In the genomic region with DNA sequence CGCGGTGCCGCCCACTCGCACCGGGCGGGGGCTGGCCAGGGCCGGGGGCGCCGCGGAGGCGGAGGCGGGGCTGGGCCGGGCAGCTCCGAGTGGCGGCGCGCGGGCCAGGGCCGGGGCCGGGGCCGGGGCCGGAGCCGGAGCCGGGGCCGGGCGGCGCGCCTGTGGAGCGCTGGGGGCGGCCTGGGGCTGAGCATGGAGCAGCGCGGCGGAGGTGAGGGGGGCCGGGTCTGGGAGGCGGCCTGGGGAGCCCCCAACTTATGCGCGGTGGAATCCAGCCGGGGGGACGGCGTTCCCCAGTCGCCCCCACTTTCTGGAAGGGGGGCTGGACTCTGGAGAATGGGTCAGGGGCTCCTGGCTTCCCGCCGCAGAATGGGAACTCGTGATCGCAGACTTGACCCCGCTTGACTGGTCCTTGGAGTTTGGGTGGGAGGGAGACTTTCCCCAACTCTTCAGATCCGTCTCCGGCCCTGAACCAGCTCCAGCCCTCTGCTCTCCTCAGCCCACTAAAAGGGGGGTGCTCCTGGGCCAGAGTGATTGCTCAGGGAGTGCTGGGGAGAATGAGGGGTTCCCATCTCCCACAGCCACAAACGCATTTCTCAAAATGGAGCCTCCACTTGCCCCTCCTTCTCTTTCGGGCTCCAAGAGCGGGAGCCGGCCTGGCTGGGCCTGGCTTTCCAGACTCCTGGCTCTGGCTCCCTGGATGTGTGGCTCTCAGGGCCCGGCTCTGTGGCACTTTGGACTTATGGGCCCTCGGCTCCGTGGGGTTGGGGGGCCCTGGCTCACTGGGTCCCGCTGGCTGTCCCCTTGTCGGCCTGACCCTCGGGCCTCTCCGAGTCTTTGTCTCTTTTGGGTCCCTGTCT, we compare ENCODE assay signal across 8 cellular contexts. TPM values are rescaled to one million over a fixed set of nuclear protein-coding genes. Genes with fewer than 3 reads are reported as not detected.
A peak's percentile ranks its signal among the peaks of the same experiment; 100 is the strongest.
DNase-seq lines count a peak whose midpoint lies in the region; ATAC-seq and TF ChIP-seq lines count a peak whose summit lies in the region.

A gene with protein sequence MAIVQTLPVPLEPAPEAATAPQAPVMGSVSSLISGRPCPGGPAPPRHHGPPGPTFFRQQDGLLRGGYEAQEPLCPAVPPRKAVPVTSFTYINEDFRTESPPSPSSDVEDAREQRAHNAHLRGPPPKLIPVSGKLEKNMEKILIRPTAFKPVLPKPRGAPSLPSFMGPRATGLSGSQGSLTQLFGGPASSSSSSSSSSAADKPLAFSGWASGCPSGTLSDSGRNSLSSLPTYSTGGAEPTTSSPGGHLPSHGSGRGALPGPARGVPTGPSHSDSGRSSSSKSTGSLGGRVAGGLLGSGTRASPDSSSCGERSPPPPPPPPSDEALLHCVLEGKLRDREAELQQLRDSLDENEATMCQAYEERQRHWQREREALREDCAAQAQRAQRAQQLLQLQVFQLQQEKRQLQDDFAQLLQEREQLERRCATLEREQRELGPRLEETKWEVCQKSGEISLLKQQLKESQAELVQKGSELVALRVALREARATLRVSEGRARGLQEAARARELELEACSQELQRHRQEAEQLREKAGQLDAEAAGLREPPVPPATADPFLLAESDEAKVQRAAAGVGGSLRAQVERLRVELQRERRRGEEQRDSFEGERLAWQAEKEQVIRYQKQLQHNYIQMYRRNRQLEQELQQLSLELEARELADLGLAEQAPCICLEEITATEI (plus strand): TSS at position 67 of the 860 bp plus-strand sequence. CDS start 2,731 bp downstream, outside the sequence.

- H3K27me3 Mint-ChIP-seq in central memory CD8-positive, alpha-beta T cell: no peaks in the 10 kb centered on the region

- H3K27ac ChIP-seq in MM.1S (ENCODE audit: low read length) (peak within 1 kb of the TSS; percentile 67; the same call in 1 of the 2 replicates), stomach (peak within 1 kb of the TSS; percentile 97 to 100 (median 100))

- no peaks in the 10 kb centered on the region for H3K9me2 ChIP-seq in MM.1S (replicated peaks; ENCODE audit: insufficient read depth, low read length)

- ATAC-seq in central memory CD8-positive, alpha-beta T cell (replicated peaks; ENCODE audit: extremely low read depth, poor library complexity, severe bottlenecking): no peak
- no peak for ATAC-seq in GM21737 (IDR thresholded peaks at IDR 0.05; ENCODE audit: unreplicated experiment)

- WGBS in stomach, 5 donors: 2 to 11% (median 5%) methylated on average over 21 to 59 of the region's 59 CpGs

- H3F3A ChIP-seq in MM.1S (ENCODE audit: insufficient read depth, low read length): peaks cover 27% of the 10 kb centered on the region

- no peaks in the 10 kb centered on the region for H3K9me3 ChIP-seq in MM.1S (replicated peaks; ENCODE audit: insufficient read depth, low read length)
- H3K9me3 ChIP-seq in stomach: no peaks in the 10 kb centered on the region

- H3K36me3 ChIP-seq in MM.1S (replicated peaks; ENCODE audit: insufficient read depth, low read length) (no peaks in the 10 kb centered on the region), stomach (peaks cover 13 to 27% (median 26%) of the 10 kb centered on the region in 4 donors)

- intact Hi-C loops in stomach (cut with DNase I; ENCODE audit: low total_unique reads): no loop called here

- no peaks in the 10 kb centered on the region for H3K27me3 ChIP-seq in MM.1S (replicated peaks; ENCODE audit: insufficient read depth, low read length)
- no peaks in the 10 kb centered on the region for H3K27me3 ChIP-seq in stomach

- TF ChIP-seq CTCF in MM.1S (IDR thresholded peaks at IDR 0.05; ENCODE audit: low read length) (no peak), stomach (IDR thresholded peaks at IDR 0.05) (no peak)

- peaks cover 25% of the 10 kb centered on the region for H3K4me1 Mint-ChIP-seq in central memory CD8-positive, alpha-beta T cell

- H3K4me1 ChIP-seq in MM.1S (ENCODE audit: low read length): peaks cover 13% of the 10 kb centered on the region
- H3K4me1 ChIP-seq in stomach: peaks cover 45 to 81% (median 62%) of the 10 kb centered on the region in 4 donors

- no peak for TF ChIP-seq EP300 in stomach (IDR thresholded peaks at IDR 0.05)

- H3K9me3 Mint-ChIP-seq in central memory CD8-positive, alpha-beta T cell: no peaks in the 10 kb centered on the region

- H2AFZ ChIP-seq in MM.1S (ENCODE audit: low read length): peak within 1 kb of the TSS; percentile 98

- H4K20me1 ChIP-seq in MM.1S (ENCODE audit: insufficient read depth, low read length): no peaks in the 10 kb centered on the region

- H3K4me3 ChIP-seq in MM.1S (ENCODE audit: low read length) (peak within 1 kb of the TSS; percentile 92), stomach (peak within 1 kb of the TSS; percentile 68 to 89 (median 88))

- peak within 1 kb of the TSS; percentile 72 for H3K27ac Mint-ChIP-seq in central memory CD8-positive, alpha-beta T cell (ENCODE audit: low read depth)

- no peak for TF ChIP-seq POLR2A in stomach (IDR thresholded peaks at IDR 0.05)

- H3K4me2 ChIP-seq in MM.1S (ENCODE audit: low read depth, low read length): peak within 1 kb of the TSS; percentile 100

- peak within 1 kb of the TSS; percentile 67 for H3K9ac ChIP-seq in MM.1S (ENCODE audit: low read length)

- H3K79me2 ChIP-seq in MM.1S (ENCODE audit: low read length): no peaks in the 10 kb centered on the region

- peaks cover 12% of the 10 kb centered on the region for H3K36me3 Mint-ChIP-seq in central memory CD8-positive, alpha-beta T cell (ENCODE audit: insufficient read depth)

- DNase-seq in GM03348 (ENCODE audit: low spot score): peak; percentile 54
- DNase-seq in MM.1S: peak; percentile 3
- no peak for DNase-seq in central memory CD8-positive, alpha-beta T cell (ENCODE audit: low spot score in 2 of 2)
- peak; percentile 68 for DNase-seq in left kidney (ENCODE audit: low read depth, low spot score)
- peak; percentile 49 for DNase-seq in stomach
- DNase-seq in AG08395 (ENCODE audit: low spot score): no peak
- DNase-seq in HuH-7 (ENCODE audit: low spot score): no peak

- peak within 1 kb of the TSS; percentile 82 for H3K4me3 Mint-ChIP-seq in central memory CD8-positive, alpha-beta T cell

RNA-seq across cellular contexts. Expression of the gene that starts here (rescaled TPM):
- total RNA-seq in stomach: 10 to 100 TPM; 41.2 to 70.7 (median 52.5) TPM
- polyA plus RNA-seq in stomach: 10 to 100 TPM; 34.7 to 58.2 (median 39.1) TPM

Comparison
In these comparisons a context has a peak if more than half of its experiments do, and no peak if none do; other contexts are left out.
1. DNase-seq: peak in GM03348 (single experiment), MM.1S (single experiment), left kidney (single experiment) and stomach (single experiment); none in central memory CD8-positive, alpha-beta T cell (0 of 2), AG08395 (single experiment) and HuH-7 (single experiment).